In the genomic region with DNA sequence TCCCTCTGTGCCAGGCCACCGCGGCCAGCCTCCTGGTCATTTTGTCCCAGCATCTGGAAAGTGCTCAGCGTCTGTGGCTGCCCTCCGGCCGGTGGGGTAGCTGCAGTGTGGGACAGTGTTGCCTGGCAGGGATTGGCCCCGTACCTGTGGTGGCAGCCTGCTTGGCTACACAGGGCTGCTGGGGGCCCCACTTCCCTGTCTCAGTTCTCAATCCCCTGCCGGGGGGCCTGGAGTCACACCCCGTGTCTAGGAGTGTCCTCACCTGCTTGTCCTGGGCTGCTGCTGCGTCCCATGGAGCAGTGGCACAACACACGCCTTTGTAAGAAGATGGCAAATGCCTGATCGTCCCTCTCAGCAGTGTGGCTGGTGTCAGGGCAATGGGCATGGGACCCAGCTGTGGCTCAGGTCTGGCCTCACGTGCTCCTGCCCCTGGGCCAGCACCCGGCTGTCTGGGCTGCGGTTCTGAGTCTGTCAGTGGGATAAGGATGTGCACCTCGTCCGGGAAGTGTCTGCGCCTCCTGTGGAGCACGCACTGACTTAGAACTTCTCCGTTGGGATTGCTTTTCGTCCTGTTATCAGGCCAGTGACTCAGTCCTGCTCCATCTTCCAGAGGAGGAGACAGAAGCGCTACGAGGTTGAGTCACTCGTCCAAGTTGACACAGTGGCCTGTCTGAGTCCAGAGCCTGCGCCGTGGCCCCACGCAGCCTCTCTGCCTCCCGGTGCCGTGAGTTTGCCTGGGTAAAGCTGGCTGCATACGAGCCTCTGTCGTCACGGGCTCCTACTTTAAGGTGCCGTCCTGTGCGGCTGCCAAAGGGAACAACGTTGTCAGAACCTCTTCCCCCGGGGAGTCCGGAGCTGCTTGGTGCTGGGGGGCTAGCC, we compare ENCODE assay signal across 1 cellular context.
TF ChIP-seq lines count a peak whose summit lies in the region.

No MANE protein-coding gene starts in this region.

TF ChIP-seq in IMR-90, 13 proteins besides CTCF, POLR2A, EP300 and RAD21 (continued from another document):
- TF ChIP-seq FOS (IDR thresholded peaks at IDR 0.05; ENCODE audit: low read depth, low read length) (peak; percentile 87), NFE2L2 (IDR thresholded peaks at IDR 0.05; ENCODE audit: low read depth, low read length) (no peak), BHLHE40 (IDR thresholded peaks at IDR 0.05; ENCODE audit: low read depth, low read length) (peak; percentile 36; the same call in 1 of the 2 replicates), CHD1 (IDR thresholded peaks at IDR 0.05; ENCODE audit: low read depth, low read length) (no peak), SMC3 (IDR thresholded peaks at IDR 0.05; ENCODE audit: low read depth, low read length) (no peak), CEBPB (IDR thresholded peaks at IDR 0.05; ENCODE audit: low read depth, low read length) (no peak), MAZ (IDR thresholded peaks at IDR 0.05; ENCODE audit: borderline replicate concordance, low read depth, low read length) (no peak), MXI1 (IDR thresholded peaks at IDR 0.05; ENCODE audit: borderline replicate concordance, low read depth, low read length) (no peak)
- TF ChIP-seq, protein P1, sequence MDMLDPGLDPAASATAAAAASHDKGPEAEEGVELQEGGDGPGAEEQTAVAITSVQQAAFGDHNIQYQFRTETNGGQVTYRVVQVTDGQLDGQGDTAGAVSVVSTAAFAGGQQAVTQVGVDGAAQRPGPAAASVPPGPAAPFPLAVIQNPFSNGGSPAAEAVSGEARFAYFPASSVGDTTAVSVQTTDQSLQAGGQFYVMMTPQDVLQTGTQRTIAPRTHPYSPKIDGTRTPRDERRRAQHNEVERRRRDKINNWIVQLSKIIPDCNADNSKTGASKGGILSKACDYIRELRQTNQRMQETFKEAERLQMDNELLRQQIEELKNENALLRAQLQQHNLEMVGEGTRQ (IDR thresholded peaks at IDR 0.05; ENCODE audit: low read depth, low read length), result no peak; the same call in 1 of the 2 replicates
